Comparison of ENCODE assay signal across 1 cellular context in the genomic region with DNA sequence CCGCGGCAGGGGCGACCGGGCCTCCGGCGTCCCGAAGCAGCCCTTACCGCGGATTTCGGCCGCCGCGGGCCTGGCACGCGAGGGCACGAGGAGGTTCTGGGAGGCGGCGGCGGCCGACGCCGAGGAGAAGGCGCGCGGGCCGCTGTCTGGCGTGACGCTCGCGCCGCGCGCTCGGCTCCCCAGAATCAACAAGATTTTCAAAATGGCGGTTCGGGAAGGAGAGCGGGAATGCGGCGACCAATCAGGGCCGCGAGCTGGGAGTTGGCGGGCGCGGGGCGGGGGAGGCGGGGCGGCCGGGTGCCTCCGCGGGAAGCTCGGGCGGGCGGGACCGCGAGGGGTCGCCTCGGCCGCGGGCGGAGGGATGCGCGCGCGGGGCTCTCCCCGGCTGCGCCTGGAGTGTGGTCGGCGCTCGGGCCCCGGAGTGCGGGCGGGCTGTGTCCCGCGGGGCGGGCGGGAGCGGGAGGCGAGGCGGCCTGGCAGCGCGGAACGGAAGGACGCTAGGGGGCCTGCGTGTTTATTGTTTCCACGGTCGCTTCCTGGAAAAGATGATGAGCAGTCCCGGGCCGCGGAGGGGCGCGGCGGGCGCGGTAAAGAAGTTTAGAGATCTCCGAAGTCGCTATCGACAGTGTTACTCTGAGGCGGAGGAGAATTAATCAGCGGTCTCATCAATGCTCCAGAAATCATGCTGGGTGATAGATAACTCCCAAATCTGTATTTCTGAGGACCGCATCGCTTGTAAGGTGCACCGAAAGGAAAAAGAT.
TF ChIP-seq lines count a peak whose summit lies in the region.

A gene with protein sequence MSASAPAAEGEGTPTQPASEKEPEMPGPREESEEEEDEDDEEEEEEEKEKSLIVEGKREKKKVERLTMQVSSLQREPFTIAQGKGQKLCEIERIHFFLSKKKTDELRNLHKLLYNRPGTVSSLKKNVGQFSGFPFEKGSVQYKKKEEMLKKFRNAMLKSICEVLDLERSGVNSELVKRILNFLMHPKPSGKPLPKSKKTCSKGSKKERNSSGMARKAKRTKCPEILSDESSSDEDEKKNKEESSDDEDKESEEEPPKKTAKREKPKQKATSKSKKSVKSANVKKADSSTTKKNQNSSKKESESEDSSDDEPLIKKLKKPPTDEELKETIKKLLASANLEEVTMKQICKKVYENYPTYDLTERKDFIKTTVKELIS (minus strand): TSS at position 193 of the 761 bp plus-strand sequence. CDS start 543 bp downstream, outside the sequence.

TF ChIP-seq in HepG2, 621 proteins besides CTCF, POLR2A, EP300 and RAD21 (continued from another document and continues in another):
- TF ChIP-seq STAT6 (CRISPR knock-in tag; IDR thresholded peaks at IDR 0.05; ENCODE audit: borderline replicate concordance): 0 out of 2 replicates have a peak, but pooled peaks have one; percentile 39
- TF ChIP-seq ZBTB39 (CRISPR knock-in tag; IDR thresholded peaks at IDR 0.05): 0 out of 2 replicates have a peak, but pooled peaks have one; percentile 36
- TF ChIP-seq, protein P1, sequence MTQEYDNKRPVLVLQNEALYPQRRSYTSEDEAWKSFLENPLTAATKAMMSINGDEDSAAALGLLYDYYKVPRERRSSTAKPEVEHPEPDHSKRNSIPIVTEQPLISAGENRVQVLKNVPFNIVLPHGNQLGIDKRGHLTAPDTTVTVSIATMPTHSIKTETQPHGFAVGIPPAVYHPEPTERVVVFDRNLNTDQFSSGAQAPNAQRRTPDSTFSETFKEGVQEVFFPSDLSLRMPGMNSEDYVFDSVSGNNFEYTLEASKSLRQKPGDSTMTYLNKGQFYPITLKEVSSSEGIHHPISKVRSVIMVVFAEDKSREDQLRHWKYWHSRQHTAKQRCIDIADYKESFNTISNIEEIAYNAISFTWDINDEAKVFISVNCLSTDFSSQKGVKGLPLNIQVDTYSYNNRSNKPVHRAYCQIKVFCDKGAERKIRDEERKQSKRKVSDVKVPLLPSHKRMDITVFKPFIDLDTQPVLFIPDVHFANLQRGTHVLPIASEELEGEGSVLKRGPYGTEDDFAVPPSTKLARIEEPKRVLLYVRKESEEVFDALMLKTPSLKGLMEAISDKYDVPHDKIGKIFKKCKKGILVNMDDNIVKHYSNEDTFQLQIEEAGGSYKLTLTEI (CRISPR knock-in tag; conservative IDR thresholded peaks at IDR 0.05): no peak
- no peak for TF ChIP-seq ZNF296 (CRISPR knock-in tag; conservative IDR thresholded peaks at IDR 0.05)
- TF ChIP-seq MLLT10 (CRISPR knock-in tag; IDR thresholded peaks at IDR 0.05): no peak
- TF ChIP-seq ZNF768 (CRISPR knock-in tag; IDR thresholded peaks at IDR 0.05): no peak; the same call in none of the 2 replicates
- TF ChIP-seq DZIP1 (CRISPR knock-in tag; IDR thresholded peaks at IDR 0.05): no peak; the same call in 1 of the 2 replicates
- TF ChIP-seq GTF2F1 (IDR thresholded peaks at IDR 0.05; ENCODE audit: low read length): no peak
- no peak for TF ChIP-seq GZF1 (CRISPR knock-in tag; IDR thresholded peaks at IDR 0.05)
- TF ChIP-seq SP1 (IDR thresholded peaks at IDR 0.05): no peak
- TF ChIP-seq SP1 (CRISPR knock-in tag; IDR thresholded peaks at IDR 0.05): no peak
- TF ChIP-seq, protein P2, sequence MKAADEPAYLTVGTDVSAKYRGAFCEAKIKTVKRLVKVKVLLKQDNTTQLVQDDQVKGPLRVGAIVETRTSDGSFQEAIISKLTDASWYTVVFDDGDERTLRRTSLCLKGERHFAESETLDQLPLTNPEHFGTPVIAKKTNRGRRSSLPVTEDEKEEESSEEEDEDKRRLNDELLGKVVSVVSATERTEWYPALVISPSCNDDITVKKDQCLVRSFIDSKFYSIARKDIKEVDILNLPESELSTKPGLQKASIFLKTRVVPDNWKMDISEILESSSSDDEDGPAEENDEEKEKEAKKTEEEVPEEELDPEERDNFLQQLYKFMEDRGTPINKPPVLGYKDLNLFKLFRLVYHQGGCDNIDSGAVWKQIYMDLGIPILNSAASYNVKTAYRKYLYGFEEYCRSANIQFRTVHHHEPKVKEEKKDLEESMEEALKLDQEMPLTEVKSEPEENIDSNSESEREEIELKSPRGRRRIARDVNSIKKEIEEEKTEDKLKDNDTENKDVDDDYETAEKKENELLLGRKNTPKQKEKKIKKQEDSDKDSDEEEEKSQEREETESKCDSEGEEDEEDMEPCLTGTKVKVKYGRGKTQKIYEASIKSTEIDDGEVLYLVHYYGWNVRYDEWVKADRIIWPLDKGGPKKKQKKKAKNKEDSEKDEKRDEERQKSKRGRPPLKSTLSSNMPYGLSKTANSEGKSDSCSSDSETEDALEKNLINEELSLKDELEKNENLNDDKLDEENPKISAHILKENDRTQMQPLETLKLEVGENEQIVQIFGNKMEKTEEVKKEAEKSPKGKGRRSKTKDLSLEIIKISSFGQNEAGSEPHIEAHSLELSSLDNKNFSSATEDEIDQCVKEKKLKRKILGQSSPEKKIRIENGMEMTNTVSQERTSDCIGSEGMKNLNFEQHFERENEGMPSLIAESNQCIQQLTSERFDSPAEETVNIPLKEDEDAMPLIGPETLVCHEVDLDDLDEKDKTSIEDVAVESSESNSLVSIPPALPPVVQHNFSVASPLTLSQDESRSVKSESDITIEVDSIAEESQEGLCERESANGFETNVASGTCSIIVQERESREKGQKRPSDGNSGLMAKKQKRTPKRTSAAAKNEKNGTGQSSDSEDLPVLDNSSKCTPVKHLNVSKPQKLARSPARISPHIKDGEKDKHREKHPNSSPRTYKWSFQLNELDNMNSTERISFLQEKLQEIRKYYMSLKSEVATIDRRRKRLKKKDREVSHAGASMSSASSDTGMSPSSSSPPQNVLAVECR (CRISPR knock-in tag; IDR thresholded peaks at IDR 0.05; ENCODE audit: borderline replicate concordance): peak; percentile 85
- no peak for TF ChIP-seq ZNF879 (CRISPR knock-in tag; IDR thresholded peaks at IDR 0.05)
- TF ChIP-seq ZNF547 (CRISPR knock-in tag; IDR thresholded peaks at IDR 0.05): peak; percentile 81
- 0 out of 2 replicates have a peak, but pooled peaks have one; percentile 84 for TF ChIP-seq ZNF749 (CRISPR knock-in tag; IDR thresholded peaks at IDR 0.05; ENCODE audit: borderline replicate concordance)
- TF ChIP-seq BHLHE40 (IDR thresholded peaks at IDR 0.05; ENCODE audit: low read length): no peak
- TF ChIP-seq PHF5A (CRISPR knock-in tag; IDR thresholded peaks at IDR 0.05; ENCODE audit: low read depth, unreplicated experiment): no peak
- TF ChIP-seq ELF4 (CRISPR knock-in tag; IDR thresholded peaks at IDR 0.05; ENCODE audit: borderline replicate concordance): peak; percentile 83
- no peak for TF ChIP-seq RXRA (CRISPR knock-in tag; IDR thresholded peaks at IDR 0.05)
- TF ChIP-seq MED1 (CRISPR knock-in tag; IDR thresholded peaks at IDR 0.05): no peak
- TF ChIP-seq CENPX (CRISPR knock-in tag; IDR thresholded peaks at IDR 0.05): no peak
- TF ChIP-seq ZNF550 (CRISPR knock-in tag; IDR thresholded peaks at IDR 0.05; ENCODE audit: borderline replicate concordance): no peak
- TF ChIP-seq ZNF562 (CRISPR knock-in tag; IDR thresholded peaks at IDR 0.05; ENCODE audit: borderline replicate concordance): peak; percentile 49; the same call in 1 of the 2 replicates
- no peak for TF ChIP-seq SRSF9 (IDR thresholded peaks at IDR 0.05; ENCODE audit: borderline replicate concordance, insufficient read depth, low read depth, low read length, poor library complexity, severe bottlenecking)
- TF ChIP-seq ZNF34 (CRISPR knock-in tag; IDR thresholded peaks at IDR 0.05; ENCODE audit: borderline replicate concordance): peak; percentile 87; the same call in 1 of the 2 replicates
- TF ChIP-seq, protein P3, sequence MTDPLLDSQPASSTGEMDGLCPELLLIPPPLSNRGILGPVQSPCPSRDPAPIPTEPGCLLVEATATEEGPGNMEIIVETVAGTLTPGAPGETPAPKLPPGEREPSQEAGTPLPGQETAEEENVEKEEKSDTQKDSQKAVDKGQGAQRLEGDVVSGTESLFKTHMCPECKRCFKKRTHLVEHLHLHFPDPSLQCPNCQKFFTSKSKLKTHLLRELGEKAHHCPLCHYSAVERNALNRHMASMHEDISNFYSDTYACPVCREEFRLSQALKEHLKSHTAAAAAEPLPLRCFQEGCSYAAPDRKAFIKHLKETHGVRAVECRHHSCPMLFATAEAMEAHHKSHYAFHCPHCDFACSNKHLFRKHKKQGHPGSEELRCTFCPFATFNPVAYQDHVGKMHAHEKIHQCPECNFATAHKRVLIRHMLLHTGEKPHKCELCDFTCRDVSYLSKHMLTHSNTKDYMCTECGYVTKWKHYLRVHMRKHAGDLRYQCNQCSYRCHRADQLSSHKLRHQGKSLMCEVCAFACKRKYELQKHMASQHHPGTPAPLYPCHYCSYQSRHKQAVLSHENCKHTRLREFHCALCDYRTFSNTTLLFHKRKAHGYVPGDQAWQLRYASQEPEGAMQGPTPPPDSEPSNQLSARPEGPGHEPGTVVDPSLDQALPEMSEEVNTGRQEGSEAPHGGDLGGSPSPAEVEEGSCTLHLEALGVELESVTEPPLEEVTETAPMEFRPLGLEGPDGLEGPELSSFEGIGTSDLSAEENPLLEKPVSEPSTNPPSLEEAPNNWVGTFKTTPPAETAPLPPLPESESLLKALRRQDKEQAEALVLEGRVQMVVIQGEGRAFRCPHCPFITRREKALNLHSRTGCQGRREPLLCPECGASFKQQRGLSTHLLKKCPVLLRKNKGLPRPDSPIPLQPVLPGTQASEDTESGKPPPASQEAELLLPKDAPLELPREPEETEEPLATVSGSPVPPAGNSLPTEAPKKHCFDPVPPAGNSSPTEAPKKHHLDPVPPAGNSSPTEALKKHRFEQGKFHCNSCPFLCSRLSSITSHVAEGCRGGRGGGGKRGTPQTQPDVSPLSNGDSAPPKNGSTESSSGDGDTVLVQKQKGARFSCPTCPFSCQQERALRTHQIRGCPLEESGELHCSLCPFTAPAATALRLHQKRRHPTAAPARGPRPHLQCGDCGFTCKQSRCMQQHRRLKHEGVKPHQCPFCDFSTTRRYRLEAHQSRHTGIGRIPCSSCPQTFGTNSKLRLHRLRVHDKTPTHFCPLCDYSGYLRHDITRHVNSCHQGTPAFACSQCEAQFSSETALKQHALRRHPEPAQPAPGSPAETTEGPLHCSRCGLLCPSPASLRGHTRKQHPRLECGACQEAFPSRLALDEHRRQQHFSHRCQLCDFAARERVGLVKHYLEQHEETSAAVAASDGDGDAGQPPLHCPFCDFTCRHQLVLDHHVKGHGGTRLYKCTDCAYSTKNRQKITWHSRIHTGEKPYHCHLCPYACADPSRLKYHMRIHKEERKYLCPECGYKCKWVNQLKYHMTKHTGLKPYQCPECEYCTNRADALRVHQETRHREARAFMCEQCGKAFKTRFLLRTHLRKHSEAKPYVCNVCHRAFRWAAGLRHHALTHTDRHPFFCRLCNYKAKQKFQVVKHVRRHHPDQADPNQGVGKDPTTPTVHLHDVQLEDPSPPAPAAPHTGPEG (CRISPR knock-in tag; IDR thresholded peaks at IDR 0.05): peak; percentile 98
- TF ChIP-seq IKZF1 (IDR thresholded peaks at IDR 0.05): no peak
- TF ChIP-seq ZBTB26 (CRISPR knock-in tag; IDR thresholded peaks at IDR 0.05; ENCODE audit: borderline replicate concordance): no peak
